ENCODE assay signal across 7 cellular contexts in genomic region chr14:106153362-106153955, GRCh38.
DNase-seq lines count a peak whose midpoint lies in the region; ATAC-seq and TF ChIP-seq lines count a peak whose summit lies in the region.
"Not testable (repeated sequence)": the region's sequence is repeated elsewhere in the genome, so short reads cannot be mapped to it uniquely, and the experiment has no call there.

No MANE protein-coding gene starts in this region.

- intact Hi-C loops in activated T-helper 2 cell treated with anti-CD3 and anti-CD28 coated beads, Interferon-gamma antibody, Interleukin-2, Interleukin-4, amounts not matched to agents 10 μg/mL and 5 μg/mL and 100 μg/mL, durations not matched to agents 14 hours and 24 hours and 36 hours (cut with micrococcal nuclease) = not testable (repeated sequence)

- TF ChIP-seq CTCF in GM12872 (IDR thresholded peaks at IDR 0.05; ENCODE audit: insufficient read depth, low read depth, low read length) = peak; percentile 56

- not testable (repeated sequence) for H3K4me3 Mint-ChIP-seq in activated T-helper 2 cell treated with anti-CD3 and anti-CD28 coated beads, Interferon-gamma antibody, Interleukin-2, Interleukin-4, amounts not matched to agents 10 μg/mL and 5 μg/mL and 100 μg/mL, durations not matched to agents 14 hours and 24 hours and 36 hours (ENCODE audit: low read depth)
- peak overlapping the region; percentile 70 for H3K4me3 Mint-ChIP-seq in memory B cell

- not testable (repeated sequence) for H3K27ac ChIP-seq in epithelial cell of prostate

- not testable (repeated sequence) for H3K4me1 Mint-ChIP-seq in activated T-helper 2 cell treated with anti-CD3 and anti-CD28 coated beads, Interferon-gamma antibody, Interleukin-2, Interleukin-4, amounts not matched to agents 10 μg/mL and 5 μg/mL and 100 μg/mL, durations not matched to agents 14 hours and 24 hours and 36 hours (ENCODE audit: low read depth); memory B cell

- not testable (repeated sequence) for H3K9me3 Mint-ChIP-seq in activated T-helper 2 cell treated with anti-CD3 and anti-CD28 coated beads, Interferon-gamma antibody, Interleukin-2, Interleukin-4, amounts not matched to agents 10 μg/mL and 5 μg/mL and 100 μg/mL, durations not matched to agents 14 hours and 24 hours and 36 hours; memory B cell

- not testable (repeated sequence) for H3K27ac Mint-ChIP-seq in activated T-helper 2 cell treated with anti-CD3 and anti-CD28 coated beads, Interferon-gamma antibody, Interleukin-2, Interleukin-4, amounts not matched to agents 10 μg/mL and 5 μg/mL and 100 μg/mL, durations not matched to agents 14 hours and 24 hours and 36 hours; memory B cell

- ATAC-seq in memory B cell (ENCODE audit: low read depth) = not testable (repeated sequence)

- peak; percentile 60 for DNase-seq in NCI-H2107 (lab: John Stamatoyannopoulos, UW)
- DNase-seq in T-helper 22 cell (ENCODE audit: low read depth) = peak; percentile 40
- peak; percentile 60 for DNase-seq in activated T-helper 2 cell treated with anti-CD3 and anti-CD28 coated beads, Interferon-gamma antibody, Interleukin-2, Interleukin-4, amounts not matched to agents 10 μg/mL and 5 μg/mL and 100 μg/mL, durations not matched to agents 14 hours and 24 hours and 36 hours (ENCODE audit: low spot score)
- DNase-seq in epithelial cell of prostate (ENCODE audit: low read depth, low spot score) = peak; percentile 1
- DNase-seq in memory B cell (ENCODE audit: low spot score in 2 of 2) = peak; percentile 67
- peak; percentile 84 for DNase-seq in stimulated activated CD4-positive, alpha-beta T cell treated with anti-CD3 and anti-CD28 coated beads, Interleukin-4, amount 100 ng/mL, for 24 hours

- H3K36me3 Mint-ChIP-seq in activated T-helper 2 cell treated with anti-CD3 and anti-CD28 coated beads, Interferon-gamma antibody, Interleukin-2, Interleukin-4, amounts not matched to agents 10 μg/mL and 5 μg/mL and 100 μg/mL, durations not matched to agents 14 hours and 24 hours and 36 hours (ENCODE audit: low read depth); memory B cell: not testable (repeated sequence)

- H3K27me3 Mint-ChIP-seq in activated T-helper 2 cell treated with anti-CD3 and anti-CD28 coated beads, Interferon-gamma antibody, Interleukin-2, Interleukin-4, amounts not matched to agents 10 μg/mL and 5 μg/mL and 100 μg/mL, durations not matched to agents 14 hours and 24 hours and 36 hours (ENCODE audit: low read depth) = peaks cover 47% of the 10 kb centered on the region
- not testable (repeated sequence) for H3K27me3 Mint-ChIP-seq in memory B cell

Comparison
In these comparisons a context has a peak if more than half of its experiments do, and no peak if none do; other contexts are left out.
1. DNase-seq: peak in every context shown above with its lines; median percentile 84 in stimulated activated CD4-positive, alpha-beta T cell treated with anti-CD3 and anti-CD28 coated beads, Interleukin-4, amount 100 ng/mL, for 24 hours; 67 in memory B cell; 60 in NCI-H2107; 60 in activated T-helper 2 cell treated with anti-CD3 and anti-CD28 coated beads, Interferon-gamma antibody, Interleukin-2, Interleukin-4, amounts not matched to agents 10 μg/mL and 5 μg/mL and 100 μg/mL, durations not matched to agents 14 hours and 24 hours and 36 hours; 40 in T-helper 22 cell; 1 in epithelial cell of prostate.